ENCODE assay signal across 18 cellular contexts in the genomic region with DNA sequence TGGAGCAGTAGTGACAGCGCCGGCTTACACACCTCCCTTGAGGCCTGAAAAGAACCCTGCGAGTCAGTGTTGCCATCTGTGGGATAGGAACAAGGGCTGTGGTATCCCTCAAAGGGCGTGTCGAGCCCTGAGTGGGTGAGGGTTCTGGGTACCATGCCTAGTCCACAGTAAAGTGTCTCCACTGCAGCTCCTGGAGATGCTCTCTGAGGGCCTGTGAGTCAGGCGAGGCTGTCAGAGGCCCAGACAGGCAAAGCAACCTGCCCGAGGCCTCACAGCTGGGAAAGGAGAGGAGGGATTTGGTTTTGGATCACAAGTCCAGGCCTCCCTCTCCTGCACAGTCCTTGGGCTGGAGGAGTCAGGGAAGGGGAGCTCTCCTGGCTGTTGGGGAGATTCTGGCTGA. TPM values are rescaled to one million over a fixed set of nuclear protein-coding genes. Genes with fewer than 3 reads are reported as not detected.
DNase-seq lines count a peak whose midpoint lies in the region; ATAC-seq and TF ChIP-seq lines count a peak whose summit lies in the region.
"Had no signal": no experiment of that assay in that cellular context is flagged by ENCODE, and none has a peak within 500 bp of the region (broad histone marks: within the 10 kb centered on the region; RNA-seq: fewer than 3 reads in every experiment).

No MANE protein-coding gene starts in this region.

- peak; percentile 79 for ATAC-seq in activated CD4-positive, alpha-beta T cell treated with anti-CD3 and anti-CD28 coated beads for 36 hours
- ATAC-seq in HG02840 (IDR thresholded peaks at IDR 0.05; ENCODE audit: low FRiP score, unreplicated experiment), result no peak
- ATAC-seq in GM19395 (IDR thresholded peaks at IDR 0.05; ENCODE audit: unreplicated experiment), result no peak
- ATAC-seq: gastrocnemius medialis; left cardiac atrium; natural killer cell treated with Interleukin-12 subunit alpha and Interleukin-12 subunit beta and Interleukin-15 and Interleukin-18, amount 100 ng/mL, for 72 hours had no signal

- H2AFZ ChIP-seq in osteoblast (ENCODE audit: low read length), result no peak overlapping the region

- H3K4me2 ChIP-seq in osteoblast (ENCODE audit: insufficient read depth, low read length), result no peak overlapping the region

- POLR2A ChIA-PET in activated CD4-positive, alpha-beta T cell treated with anti-CD3 and anti-CD28 coated beads for 36 hours (lab: Charles Lee), result no interaction called here
- POLR2A ChIA-PET in activated CD4-positive, alpha-beta T cell treated with anti-CD3 and anti-CD28 coated beads, Interleukin-2, amount 10 ng/mL, durations not matched to agents 7 days and 5 days (lab: Charles Lee), result no interaction called here
- POLR2A ChIA-PET in A673 (lab: Charles Lee; ENCODE audit: low non-redundant PET), result no interaction called here

- H3K4me3 ChIP-seq in A673 (ENCODE audit: low read depth, low read length, poor library complexity, severe bottlenecking) (no peak overlapping the region), osteoblast (ENCODE audit: insufficient read depth, low read length) (no peak overlapping the region)
- H3K4me3 ChIP-seq: dorsolateral prefrontal cortex, gastrocnemius medialis, upper lobe of left lung had no signal

- DNase-seq in activated CD4-positive, alpha-beta T cell treated with anti-CD3 and anti-CD28 coated beads for 36 hours, result peak; percentile 43
- no peak for DNase-seq in activated CD4-positive, alpha-beta T cell treated with anti-CD3 and anti-CD28 coated beads, Interleukin-2, amount 10 ng/mL, durations not matched to agents 7 days and 5 days
- no peak for DNase-seq in A673 (ENCODE audit: low spot score)
- DNase-seq in activated naive CD8-positive, alpha-beta T cell treated with anti-CD3 and anti-CD28 coated beads for 36 hours, result peak; percentile 31
- peak; percentile 95 for DNase-seq in osteoblast (ENCODE audit: insufficient read length, low spot score, missing footprints)
- no peak for DNase-seq in AG08395 (ENCODE audit: low spot score)
- DNase-seq: 8988T, C1 segment of cervical spinal cord, dorsolateral prefrontal cortex, gastrocnemius medialis, left cardiac atrium, mesendoderm, NCI-H1105 treated with DMSO at 0.1 percent for 48 hours, NCI-H510A treated with DMSO at 0.1 percent for 48 hours, upper lobe of left lung had no signal

- peak overlapping the region; percentile 76 for H3K27ac ChIP-seq in A673 (ENCODE audit: low read depth, low read length, poor library complexity, severe bottlenecking)
- H3K27ac ChIP-seq in osteoblast (ENCODE audit: low read depth, low read length), result peak overlapping the region; percentile 31
- H3K27ac ChIP-seq: dorsolateral prefrontal cortex, gastrocnemius medialis, upper lobe of left lung had no signal

- H3K27me3 ChIP-seq in A673 (replicated peaks; ENCODE audit: insufficient read depth, low read depth, low read length, poor library complexity), result no peaks in the 10 kb centered on the region
- H3K27me3 ChIP-seq in osteoblast (ENCODE audit: insufficient read depth, low read length), result no peaks in the 10 kb centered on the region

- peaks cover 66% of the 10 kb centered on the region for H3K79me2 ChIP-seq in osteoblast (ENCODE audit: insufficient read depth, low read length)

- no TSS peak for BruUV-seq in A673 (replicated peaks; lab: Mats Ljungman, UMichigan)

- H3K4me1 Mint-ChIP-seq in activated CD4-positive, alpha-beta T cell treated with anti-CD3 and anti-CD28 coated beads for 36 hours, result no peaks in the 10 kb centered on the region
- H3K4me1 Mint-ChIP-seq in activated CD4-positive, alpha-beta T cell treated with anti-CD3 and anti-CD28 coated beads, Interleukin-2, amount 10 ng/mL, durations not matched to agents 7 days and 5 days, result peaks cover 3% of the 10 kb centered on the region
- H3K4me1 Mint-ChIP-seq in activated naive CD8-positive, alpha-beta T cell treated with anti-CD3 and anti-CD28 coated beads for 36 hours, result no peaks in the 10 kb centered on the region

- CTCF ChIA-PET in activated CD4-positive, alpha-beta T cell treated with anti-CD3 and anti-CD28 coated beads for 36 hours (lab: Charles Lee), result interaction anchor here (1.2 kb wide), 1 partner anchor 67 kb away, joined by 3 read pairs; no protein-coding TSS in a partner anchor
- CTCF ChIA-PET in activated CD4-positive, alpha-beta T cell treated with anti-CD3 and anti-CD28 coated beads, Interleukin-2, amount 10 ng/mL, durations not matched to agents 7 days and 5 days (lab: Charles Lee), result interaction anchor here (1.3 kb wide), 1 partner anchor 9 kb away, joined by 3 read pairs; no protein-coding TSS in a partner anchor
- CTCF ChIA-PET in A673 (lab: Charles Lee), result no interaction called here

- no peak overlapping the region for H3K27ac Mint-ChIP-seq in activated CD4-positive, alpha-beta T cell treated with anti-CD3 and anti-CD28 coated beads for 36 hours
- H3K27ac Mint-ChIP-seq in activated CD4-positive, alpha-beta T cell treated with anti-CD3 and anti-CD28 coated beads, Interleukin-2, amount 10 ng/mL, durations not matched to agents 7 days and 5 days, result no peak overlapping the region
- no peak overlapping the region for H3K27ac Mint-ChIP-seq in activated naive CD8-positive, alpha-beta T cell treated with anti-CD3 and anti-CD28 coated beads for 36 hours
- H3K27ac Mint-ChIP-seq: natural killer cell treated with Interleukin-12 subunit alpha and Interleukin-12 subunit beta and Interleukin-15 and Interleukin-18, amount 100 ng/mL, for 72 hours had no signal

- H3K9me3 ChIP-seq in A673 (ENCODE audit: low read depth, low read length, poor library complexity, severe bottlenecking), result no peaks in the 10 kb centered on the region
- no peaks in the 10 kb centered on the region for H3K9me3 ChIP-seq in osteoblast (ENCODE audit: low read depth, low read length)
- H3K9me3 ChIP-seq: gastrocnemius medialis, upper lobe of left lung had no signal

- no peak overlapping the region for H3K4me3 Mint-ChIP-seq in activated CD4-positive, alpha-beta T cell treated with anti-CD3 and anti-CD28 coated beads for 36 hours
- H3K4me3 Mint-ChIP-seq in activated CD4-positive, alpha-beta T cell treated with anti-CD3 and anti-CD28 coated beads, Interleukin-2, amount 10 ng/mL, durations not matched to agents 7 days and 5 days, result no peak overlapping the region
- H3K4me3 Mint-ChIP-seq in activated naive CD8-positive, alpha-beta T cell treated with anti-CD3 and anti-CD28 coated beads for 36 hours, result no peak overlapping the region
- H3K4me3 Mint-ChIP-seq: natural killer cell treated with Interleukin-12 subunit alpha and Interleukin-12 subunit beta and Interleukin-15 and Interleukin-18, amount 100 ng/mL, for 72 hours had no signal

- H3K36me3 Mint-ChIP-seq in activated CD4-positive, alpha-beta T cell treated with anti-CD3 and anti-CD28 coated beads for 36 hours (ENCODE audit: low read depth), result no peaks in the 10 kb centered on the region
- no peaks in the 10 kb centered on the region for H3K36me3 Mint-ChIP-seq in activated CD4-positive, alpha-beta T cell treated with anti-CD3 and anti-CD28 coated beads, Interleukin-2, amount 10 ng/mL, durations not matched to agents 7 days and 5 days (ENCODE audit: low read depth)
- H3K36me3 Mint-ChIP-seq in activated naive CD8-positive, alpha-beta T cell treated with anti-CD3 and anti-CD28 coated beads for 36 hours, result no peaks in the 10 kb centered on the region
- H3K36me3 Mint-ChIP-seq: natural killer cell treated with Interleukin-12 subunit alpha and Interleukin-12 subunit beta and Interleukin-15 and Interleukin-18, amount 100 ng/mL, for 72 hours had no signal

- TF ChIP-seq CTCF in A673 (conservative IDR thresholded peaks at IDR 0.05; ENCODE audit: low read depth, low read length), result no peak
- no peak for TF ChIP-seq CTCF in osteoblast (IDR thresholded peaks at IDR 0.05; ENCODE audit: extremely low read depth, low read depth, low read length)

- peaks cover 59% of the 10 kb centered on the region for H4K20me1 ChIP-seq in osteoblast (ENCODE audit: insufficient read depth, low read length)

- no peaks in the 10 kb centered on the region for H3K9me3 Mint-ChIP-seq in activated CD4-positive, alpha-beta T cell treated with anti-CD3 and anti-CD28 coated beads for 36 hours (ENCODE audit: low read depth)
- H3K9me3 Mint-ChIP-seq in activated CD4-positive, alpha-beta T cell treated with anti-CD3 and anti-CD28 coated beads, Interleukin-2, amount 10 ng/mL, durations not matched to agents 7 days and 5 days, result no peaks in the 10 kb centered on the region
- no peaks in the 10 kb centered on the region for H3K9me3 Mint-ChIP-seq in activated naive CD8-positive, alpha-beta T cell treated with anti-CD3 and anti-CD28 coated beads for 36 hours
- H3K9me3 Mint-ChIP-seq: natural killer cell treated with Interleukin-12 subunit alpha and Interleukin-12 subunit beta and Interleukin-15 and Interleukin-18, amount 100 ng/mL, for 72 hours had no signal

- H3K4me1 ChIP-seq in A673 (ENCODE audit: insufficient read depth, low read length, poor library complexity, severe bottlenecking) (peaks cover 42% of the 10 kb centered on the region), osteoblast (ENCODE audit: insufficient read depth, low read length) (peaks cover 42% of the 10 kb centered on the region)
- H3K4me1 ChIP-seq: gastrocnemius medialis had no signal

- peaks cover 8% of the 10 kb centered on the region for H3K27me3 Mint-ChIP-seq in activated CD4-positive, alpha-beta T cell treated with anti-CD3 and anti-CD28 coated beads for 36 hours
- H3K27me3 Mint-ChIP-seq in activated CD4-positive, alpha-beta T cell treated with anti-CD3 and anti-CD28 coated beads, Interleukin-2, amount 10 ng/mL, durations not matched to agents 7 days and 5 days, result peaks cover 10% of the 10 kb centered on the region
- H3K27me3 Mint-ChIP-seq in activated naive CD8-positive, alpha-beta T cell treated with anti-CD3 and anti-CD28 coated beads for 36 hours, result peaks cover 26% of the 10 kb centered on the region

- intact Hi-C loops in activated CD4-positive, alpha-beta T cell treated with anti-CD3 and anti-CD28 coated beads for 36 hours (cut with DNase I, micrococcal nuclease), result no loop called here
- intact Hi-C loops in A673 (cut with micrococcal nuclease; ENCODE audit: unreplicated experiment), result no loop called here

- no peaks in the 10 kb centered on the region for H3K36me3 ChIP-seq in A673 (ENCODE audit: insufficient read depth, low read length, poor library complexity, severe bottlenecking)
- H3K36me3 ChIP-seq in osteoblast (ENCODE audit: insufficient read depth, low read length), result peaks cover 7% of the 10 kb centered on the region
- H3K36me3 ChIP-seq: gastrocnemius medialis, upper lobe of left lung had no signal

RNA-seq across cellular contexts. Expression of a gene that starts 6.1 kb away (rescaled TPM):
- total RNA-seq in activated CD4-positive, alpha-beta T cell treated with anti-CD3 and anti-CD28 coated beads for 36 hours, result under 1 TPM; 0.49 to 0.57 TPM
- under 1 TPM in 1 of 2 experiments, not detected in 1; 0.15 TPM for total RNA-seq in activated CD4-positive, alpha-beta T cell treated with anti-CD3 and anti-CD28 coated beads, Interleukin-2, amount 10 ng/mL, durations not matched to agents 7 days and 5 days
- 12.7 and 16.6 TPM in 2 replicates for total RNA-seq in A673 (2021)
- under 1 TPM; 0.66 to 0.76 TPM for total RNA-seq in activated naive CD8-positive, alpha-beta T cell treated with anti-CD3 and anti-CD28 coated beads for 36 hours
- 27.5 and 34.8 TPM in 2 replicates for total RNA-seq in osteoblast
- total RNA-seq: natural killer cell treated with Interleukin-12 subunit alpha and Interleukin-12 subunit beta and Interleukin-15 and Interleukin-18, amount 100 ng/mL, for 72 hours had no signal

RNA-seq across cellular contexts. Expression of a gene that starts 29.6 kb away (rescaled TPM):
- total RNA-seq in activated CD4-positive, alpha-beta T cell treated with anti-CD3 and anti-CD28 coated beads for 36 hours, result 10 to 100 TPM; 13.4 to 15.0 TPM
- 10 to 100 TPM; 24.1 to 26.6 TPM for total RNA-seq in activated CD4-positive, alpha-beta T cell treated with anti-CD3 and anti-CD28 coated beads, Interleukin-2, amount 10 ng/mL, durations not matched to agents 7 days and 5 days
- total RNA-seq in A673 (2021) (30.4 and 36.5 TPM in 2 replicates), osteoblast (21.0 and 23.9 TPM in 2 replicates)
- total RNA-seq in activated naive CD8-positive, alpha-beta T cell treated with anti-CD3 and anti-CD28 coated beads for 36 hours, result 10 to 100 TPM; 24.9 to 25.1 TPM

RNA-seq across cellular contexts. Expression of a gene that starts 45.6 kb away (rescaled TPM):
- total RNA-seq in activated CD4-positive, alpha-beta T cell treated with anti-CD3 and anti-CD28 coated beads for 36 hours, result 10 to 100 TPM; 50.1 to 69.2 TPM
- 10 to 100 TPM; 28.5 to 33.9 TPM for total RNA-seq in activated CD4-positive, alpha-beta T cell treated with anti-CD3 and anti-CD28 coated beads, Interleukin-2, amount 10 ng/mL, durations not matched to agents 7 days and 5 days
- total RNA-seq in A673 (2021), result 82.8 and 87.1 TPM in 2 replicates
- 10 to 100 TPM; 78.8 to 79.4 TPM for total RNA-seq in activated naive CD8-positive, alpha-beta T cell treated with anti-CD3 and anti-CD28 coated beads for 36 hours
- total RNA-seq in osteoblast, result 26.4 and 28.6 TPM in 2 replicates

RNA-seq across cellular contexts. Expression of a gene that starts 50.6 kb away (rescaled TPM):
- total RNA-seq in activated CD4-positive, alpha-beta T cell treated with anti-CD3 and anti-CD28 coated beads for 36 hours, result not detected
- total RNA-seq in activated CD4-positive, alpha-beta T cell treated with anti-CD3 and anti-CD28 coated beads, Interleukin-2, amount 10 ng/mL, durations not matched to agents 7 days and 5 days, result not detected
- total RNA-seq in A673 (2021) (0.28 TPM in 1 of 2 replicates, not detected in the other), osteoblast (under 0.01 and 0.36 TPM in 2 replicates)
- not detected for total RNA-seq in activated naive CD8-positive, alpha-beta T cell treated with anti-CD3 and anti-CD28 coated beads for 36 hours
- total RNA-seq: gastrocnemius medialis; left cardiac atrium; natural killer cell treated with Interleukin-12 subunit alpha and Interleukin-12 subunit beta and Interleukin-15 and Interleukin-18, amount 100 ng/mL, for 72 hours; upper lobe of left lung had no signal

Comparison
In these comparisons a context has a peak if more than half of its experiments do, and no peak if none do; other contexts are left out.
1. DNase-seq: peak in activated CD4-positive, alpha-beta T cell treated with anti-CD3 and anti-CD28 coated beads for 36 hours (single experiment), activated naive CD8-positive, alpha-beta T cell treated with anti-CD3 and anti-CD28 coated beads for 36 hours (single experiment) and osteoblast (single experiment); none in activated CD4-positive, alpha-beta T cell treated with anti-CD3 and anti-CD28 coated beads, Interleukin-2, amount 10 ng/mL, durations not matched to agents 7 days and 5 days (single experiment), A673 (single experiment) and AG08395 (single experiment).